ENCODE assay signal across 22 cellular contexts in genomic region chr5:16603295-16603694, GRCh38. TPM values are rescaled to one million over a fixed set of nuclear protein-coding genes. Genes with fewer than 3 reads are reported as not detected.
"Had no signal": no experiment of that assay in that cellular context is flagged by ENCODE, and none has a peak within 500 bp of the region (broad histone marks: within the 10 kb centered on the region; RNA-seq: fewer than 3 reads in every experiment).

No MANE protein-coding gene starts in this region.

- H3K4me3 Mint-ChIP-seq: dendritic cell treated with granulocyte-macrophage colony-stimulating factor and Interleukin-4, amounts not matched to agents 40 ng/mL and 50 ng/mL, for 4 days; neural crest cell; stimulated activated naive CD8-positive, alpha-beta T cell treated with anti-CD3 and anti-CD28 coated beads, Interleukin-15, Interleukin-2, amounts not matched to agents 100 ng/mL and 50 ng/mL, for 24 hours; T-helper 1 cell treated with Interleukin-12 subunit alpha and Interleukin-12 subunit beta and Interleukin-4 antibody, amounts not matched to agents 30 μg/mL and 1 μg/mL, for 36 hours had no signal

- H3K9me3 ChIP-seq: esophagus muscularis mucosa, gastroesophageal sphincter, tibial nerve had no signal

- H3K36me3 ChIP-seq: esophagus muscularis mucosa, gastroesophageal sphincter, heart left ventricle, left ventricle myocardium inferior had no signal

- DNase-seq: activated CD4-positive, alpha-beta T cell treated with anti-CD3 and anti-CD28 coated beads, Interleukin-2, amount 50 U/mL, for 1 hour; activated naive CD4-positive, alpha-beta T cell treated with Interleukin-2 at 50 U/mL for 16 hours; cerebellar nuclear complex; effector memory CD4-positive, alpha-beta T cell; heart left ventricle; kidney glomerular epithelial cell; left ventricle myocardium inferior; mammary epithelial cell; midbrain had no signal

- H3K9me3 Mint-ChIP-seq: activated T-helper 2 cell treated with anti-CD3 and anti-CD28 coated beads, Interferon-gamma antibody, Interleukin-2, Interleukin-4, amounts not matched to agents 10 μg/mL and 5 μg/mL and 100 μg/mL, durations not matched to agents 14 hours and 24 hours and 36 hours; dendritic cell treated with granulocyte-macrophage colony-stimulating factor and Interleukin-4, amounts not matched to agents 40 ng/mL and 50 ng/mL, for 4 days; neural crest cell; stimulated activated naive CD8-positive, alpha-beta T cell treated with anti-CD3 and anti-CD28 coated beads, Interleukin-15, Interleukin-2, amounts not matched to agents 100 ng/mL and 50 ng/mL, for 24 hours; T-helper 1 cell treated with Interleukin-12 subunit alpha and Interleukin-12 subunit beta and Interleukin-4 antibody, amounts not matched to agents 30 μg/mL and 1 μg/mL, for 36 hours had no signal

- H3K27ac Mint-ChIP-seq: activated T-helper 2 cell treated with anti-CD3 and anti-CD28 coated beads, Interferon-gamma antibody, Interleukin-2, Interleukin-4, amounts not matched to agents 10 μg/mL and 5 μg/mL and 100 μg/mL, durations not matched to agents 14 hours and 24 hours and 36 hours; dendritic cell treated with granulocyte-macrophage colony-stimulating factor and Interleukin-4, amounts not matched to agents 40 ng/mL and 50 ng/mL, for 4 days; progenitor cell of endocrine pancreas; stimulated activated naive CD8-positive, alpha-beta T cell treated with anti-CD3 and anti-CD28 coated beads, Interleukin-15, Interleukin-2, amounts not matched to agents 100 ng/mL and 50 ng/mL, for 24 hours; T-helper 1 cell treated with Interleukin-12 subunit alpha and Interleukin-12 subunit beta and Interleukin-4 antibody, amounts not matched to agents 30 μg/mL and 1 μg/mL, for 36 hours had no signal

- H3K27me3 Mint-ChIP-seq: dendritic cell treated with granulocyte-macrophage colony-stimulating factor and Interleukin-4, amounts not matched to agents 40 ng/mL and 50 ng/mL, for 4 days; stimulated activated naive CD8-positive, alpha-beta T cell treated with anti-CD3 and anti-CD28 coated beads, Interleukin-15, Interleukin-2, amounts not matched to agents 100 ng/mL and 50 ng/mL, for 24 hours had no signal

- FAIRE-seq: bronchial epithelial cell, endothelial cell of umbilical vein, urothelium cell line had no signal

- H3K4me3 ChIP-seq: esophagus muscularis mucosa, gastroesophageal sphincter, heart left ventricle, left ventricle myocardium inferior, tibial nerve had no signal

- H3K27me3 ChIP-seq: esophagus muscularis mucosa, gastroesophageal sphincter, heart left ventricle, tibial nerve had no signal

- ATAC-seq: activated CD4-positive, CD25-positive, alpha-beta regulatory T cell treated with anti-CD3 and anti-CD28 coated beads, Interleukin-2, amount 50 U/mL, for 24 hours; gastroesophageal sphincter; heart left ventricle had no signal

- H3K27ac ChIP-seq: esophagus muscularis mucosa, gastroesophageal sphincter, heart left ventricle, left ventricle myocardium inferior had no signal

RNA-seq across cellular contexts. Expression of gene RETREG1, which starts 13.5 kb away (rescaled TPM):
- polyA plus RNA-seq: endothelial cell of umbilical vein had no signal
